8 cellular contexts compared by ENCODE assay signal in the genomic region with DNA sequence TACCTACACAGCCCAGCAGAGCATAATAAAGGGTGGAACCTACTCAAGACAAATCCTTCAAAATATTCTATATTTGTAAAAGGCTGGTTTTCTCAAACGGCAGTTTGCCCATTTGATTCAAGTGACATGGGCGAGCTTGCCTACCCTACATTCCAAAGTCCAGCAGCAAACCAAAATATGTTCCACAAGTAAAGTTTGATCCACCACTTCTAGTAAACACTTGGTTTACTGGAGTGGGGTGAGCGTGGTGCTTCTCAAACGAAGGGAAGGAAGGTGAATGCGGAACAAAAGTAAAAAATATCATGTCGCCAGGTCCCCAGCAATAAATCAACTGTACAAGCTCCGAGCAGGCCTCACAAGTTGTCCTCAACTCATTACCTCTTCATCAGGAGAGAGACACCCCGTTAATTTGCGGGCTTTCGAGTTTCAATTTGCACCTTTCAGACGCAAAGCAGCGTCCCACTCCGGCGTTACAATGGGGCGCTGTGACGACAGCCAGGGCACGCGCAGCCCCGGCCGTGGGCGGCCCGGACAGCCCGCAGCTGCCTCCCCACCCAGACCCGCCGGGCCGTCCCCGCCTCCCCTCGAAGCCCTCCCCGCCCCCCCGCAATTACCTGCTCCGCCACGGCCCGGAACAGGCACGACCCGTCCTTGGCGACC. TPM values are rescaled to one million over a fixed set of nuclear protein-coding genes. Genes with fewer than 3 reads are reported as not detected.
DNase-seq lines count a peak whose midpoint lies in the region; ATAC-seq, FAIRE-seq and TF ChIP-seq lines count a peak whose summit lies in the region.

No MANE protein-coding gene starts in this region.

- TF ChIP-seq CTCF in KMS-11 (conservative IDR thresholded peaks at IDR 0.05; ENCODE audit: low read depth, low read length) = no peak
- TF ChIP-seq CTCF in cardiac fibroblast (IDR thresholded peaks at IDR 0.05; ENCODE audit: low read depth, low read length) = no peak
- no peak for TF ChIP-seq CTCF in kidney (IDR thresholded peaks at IDR 0.05; ENCODE audit: borderline replicate concordance, extremely low read depth, insufficient read depth)

- H3K27me3 ChIP-seq in KMS-11 (ENCODE audit: insufficient read depth, low read depth) = no peaks in the 10 kb centered on the region

- DNase-seq in GDM1 (lab: John Stamatoyannopoulos, UW) (peak; percentile 27), cardiac fibroblast (ENCODE audit: low read depth in 2 of 2) (peak; percentile 59 to 70), kidney (peak; percentile 94), NCI-H187 treated with DMSO at 0.1 percent for 48 hours (lab: John Stamatoyannopoulos, UW) (no peak)
- peak; percentile 57 to 61 (median 60) for DNase-seq in activated CD4-positive, CD25-positive, alpha-beta regulatory T cell (lab: John Stamatoyannopoulos, UW)
- peak; percentile 65 to 72 for DNase-seq in stimulated activated CD4-positive, alpha-beta T cell treated with anti-CD3 and anti-CD28 coated beads, Interleukin-15, amount 100 ng/mL, for 48 hours (ENCODE audit: low read depth in 2 of 2)

- H3K36me3 ChIP-seq in KMS-11 (ENCODE audit: insufficient read depth) (no peaks in the 10 kb centered on the region), kidney (ENCODE audit: control insufficient read depth in 1 of 2, insufficient read depth in 2 of 2, low read length in 2 of 2) (peaks cover 0 to under 1% of the 10 kb centered on the region in 2 donors)

- peak overlapping the region; percentile 92 for H3K4me2 ChIP-seq in KMS-11

- H4K20me1 ChIP-seq in KMS-11 (ENCODE audit: insufficient read depth) = no peaks in the 10 kb centered on the region

- intact Hi-C loops in kidney (cut with DNase I) = no loop called here

- peaks cover 51% of the 10 kb centered on the region for H3K79me2 ChIP-seq in KMS-11 (ENCODE audit: insufficient read depth, low read depth)

- H3K4me1 ChIP-seq in KMS-11 (ENCODE audit: low read depth, poor library complexity, severe bottlenecking) = peaks cover 38% of the 10 kb centered on the region
- peaks cover 12% of the 10 kb centered on the region in 2 donors for H3K4me1 ChIP-seq in kidney (ENCODE audit: control insufficient read depth in 1 of 2, insufficient read depth in 1 of 2, low read depth in 1 of 2, low read length in 2 of 2)

- H3K9ac ChIP-seq in KMS-11 = peak overlapping the region; percentile 94
- peak overlapping the region; percentile 93 to 99 for H3K9ac ChIP-seq in kidney (ENCODE audit: low read length in 2 of 2)

- no peaks in the 10 kb centered on the region for H3K9me3 ChIP-seq in kidney (ENCODE audit: control insufficient read depth in 1 of 2, low read length in 2 of 2)

- H3K27ac ChIP-seq in KMS-11 (peak overlapping the region; percentile 92), kidney (ENCODE audit: low read depth in 2 of 2, low read length in 2 of 2) (peak overlapping the region; percentile 96 to 98)

- no peak for FAIRE-seq in kidney (lab: Jason Lieb, UNC)

- ATAC-seq in GM21723 (IDR thresholded peaks at IDR 0.05; ENCODE audit: unreplicated experiment) = peak; percentile 47

- H2AFZ ChIP-seq in KMS-11 (ENCODE audit: low read depth) = peak overlapping the region; percentile 48; the same call in 1 of the 2 replicates

- H3K4me3 ChIP-seq in KMS-11 (IDR thresholded peaks at IDR 0.05; ENCODE audit: insufficient read depth, low read depth, low read length) (peak overlapping the region; percentile 64), cardiac fibroblast (replicated peaks in 1 of 2; ENCODE audit: low read depth in 2 of 2, low read length in 2 of 2) (peak overlapping the region; percentile 58 to 82), kidney (ENCODE audit: low read length in 2 of 2) (peak overlapping the region; percentile 87 to 95)

RNA-seq across cellular contexts. Expression of a gene that starts 1.1 kb away (rescaled TPM):
- 45.4 TPM for total RNA-seq in kidney
- 5.6 TPM for polyA plus RNA-seq in kidney (ENCODE audit: insufficient read depth, low read depth, low replicate concordance)
